ENCODE assay signal across 28 cellular contexts in genomic region chr4:124426279-124426678, GRCh38.
DNase-seq lines count a peak whose midpoint lies in the region; ATAC-seq, FAIRE-seq and TF ChIP-seq lines count a peak whose summit lies in the region.
"Had no signal": no experiment of that assay in that cellular context is flagged by ENCODE, and none has a peak within 500 bp of the region (broad histone marks: within the 10 kb centered on the region; RNA-seq: fewer than 3 reads in every experiment).

No MANE protein-coding gene starts in this region.

- ATAC-seq in GM23338 (peak; percentile 56; the same call in 2 of the 3 replicates), PC-3 (no peak)

- peak; percentile 11 for DNase-seq in GM23338 (ENCODE audit: low spot score)
- no peak for DNase-seq in PC-3
- DNase-seq in bronchial epithelial cell (ENCODE audit: low read depth), result peak; percentile 42
- peak; percentile 15 for DNase-seq in mesendoderm
- no peak for DNase-seq in CD14-positive monocyte (ENCODE audit: low spot score)
- no peak for DNase-seq in Ammon's horn (ENCODE audit: low spot score)
- no peak for DNase-seq in NCI-H526 (lab: John Stamatoyannopoulos, UW)
- DNase-seq: CD8-positive, alpha-beta memory T cell; DMS 273 treated with DMSO at 0.1 percent for 48 hours; DND-41; H7; Kasumi-1; NCI-H1092 treated with DMSO at 0.1 percent for 48 hours; NCI-H1436; NCI-H187; NCI-H2171 treated with DMSO at 0.1 percent for 48 hours; NCI-H345; NCI-H524; NCI-H774; NK-92 treated with Interleukin-12 subunit alpha and Interleukin-12 subunit beta, amount 100 ng/mL, for 24 hours; PC-9; Right ventricle myocardium superior; T-helper 1 cell had no signal

- no peak overlapping the region for H2BK15ac ChIP-seq in mesendoderm (replicated peaks; ENCODE audit: low read depth)

- H2AFZ ChIP-seq in GM23338, result peak overlapping the region; percentile 52
- H2AFZ ChIP-seq in PC-3 (ENCODE audit: low read length), result no peak overlapping the region
- H2AFZ ChIP-seq: PC-9 had no signal

- H2BK120ac ChIP-seq in mesendoderm (ENCODE audit: low read depth, low read length), result no peak overlapping the region

- H3K9me2 ChIP-seq in GM23338 (ENCODE audit: insufficient read depth), result no peaks in the 10 kb centered on the region
- no peaks in the 10 kb centered on the region for H3K9me2 ChIP-seq in PC-3 (replicated peaks; ENCODE audit: low read length)

- H3K4me1 ChIP-seq in GM23338 (ENCODE audit: insufficient read depth), result peaks cover 2% of the 10 kb centered on the region; the same call in 1 of the 2 replicates
- H3K4me1 ChIP-seq in PC-3 (ENCODE audit: insufficient read depth, low read length), result peaks cover 52% of the 10 kb centered on the region
- H3K4me1 ChIP-seq in mesendoderm (ENCODE audit: control insufficient read depth, low read depth, low read length), result no peaks in the 10 kb centered on the region
- H3K4me1 ChIP-seq: SJSA1 had no signal

- H3K27ac ChIP-seq in GM23338 (ENCODE audit: low read depth), result no peak overlapping the region
- H3K27ac ChIP-seq in PC-3 (ENCODE audit: low read length), result peak overlapping the region; percentile 77
- H3K27ac ChIP-seq in mesendoderm (ENCODE audit: low read depth, low read length), result no peak overlapping the region
- H3K27ac ChIP-seq: C4-2B, PC-9, SJSA1 had no signal

- no peak overlapping the region for H3K4me3 ChIP-seq in GM23338
- H3K4me3 ChIP-seq in PC-3 (ENCODE audit: low read length), result no peak overlapping the region
- no peak overlapping the region for H3K4me3 ChIP-seq in bronchial epithelial cell (ENCODE audit: low read depth, low read length)
- no peak overlapping the region for H3K4me3 ChIP-seq in mesendoderm (ENCODE audit: low read length)
- H3K4me3 ChIP-seq: PC-9, SJSA1 had no signal

- no peaks in the 10 kb centered on the region for H3K79me1 ChIP-seq in mesendoderm (ENCODE audit: low read length)

- H3K23ac ChIP-seq in mesendoderm (ENCODE audit: low read length), result no peak overlapping the region

- peaks cover 15% of the 10 kb centered on the region for H3K4me1 Mint-ChIP-seq in GM23338
- H3K4me1 Mint-ChIP-seq in CD14-positive monocyte, result no peaks in the 10 kb centered on the region
- H3K4me1 Mint-ChIP-seq: CD8-positive, alpha-beta memory T cell had no signal

- H3K36me3 ChIP-seq in GM23338 (ENCODE audit: insufficient read depth) (no peaks in the 10 kb centered on the region), PC-3 (ENCODE audit: low read depth, low read length) (no peaks in the 10 kb centered on the region), bronchial epithelial cell (ENCODE audit: control insufficient read depth, insufficient read depth, low read length) (no peaks in the 10 kb centered on the region), mesendoderm (ENCODE audit: control insufficient read depth, insufficient read depth, low read length) (no peaks in the 10 kb centered on the region)
- H3K36me3 ChIP-seq: SJSA1 had no signal

- H3K27ac Mint-ChIP-seq in GM23338 (no peak overlapping the region), CD14-positive monocyte (no peak overlapping the region)
- H3K27ac Mint-ChIP-seq: B cell; CD8-positive, alpha-beta memory T cell had no signal

- H3K36me3 Mint-ChIP-seq in GM23338 (ENCODE audit: low read depth) (no peaks in the 10 kb centered on the region), CD14-positive monocyte (no peaks in the 10 kb centered on the region)
- H3K36me3 Mint-ChIP-seq: CD8-positive, alpha-beta memory T cell had no signal

- no peak overlapping the region for H3K18ac ChIP-seq in mesendoderm (ENCODE audit: low read length)

- H3F3A ChIP-seq in GM23338 (replicated peaks; ENCODE audit: low read depth) (no peaks in the 10 kb centered on the region), PC-3 (ENCODE audit: low read length, unreplicated experiment) (peaks cover 6% of the 10 kb centered on the region)

- POLR2A ChIA-PET in PC-3 (lab: Charles Lee; ENCODE audit: unreplicated experiment), result no interaction called here

- H3K9ac ChIP-seq in PC-3 (ENCODE audit: low read length) (0 out of 2 replicates have a peak overlapping the region, but pooled peaks have one; percentile 8), mesendoderm (ENCODE audit: low read length) (no peak overlapping the region)

- WGBS in mesendoderm (ENCODE audit: extremely low coverage, insufficient coverage, low lambda C conversion rate), result no CpG with 5 or more reads among the region's 1 CpG

- intact Hi-C loops in PC-3 (cut with micrococcal nuclease) (loop anchor here (5.0 kb wide), 1 partner anchor 216 kb away; no protein-coding TSS in a partner anchor), CD14-positive monocyte (cut with micrococcal nuclease) (no loop called here)

- FAIRE-seq in bronchial epithelial cell (lab: Jason Lieb, UNC), result no peak
- FAIRE-seq: GM12892, GM19239 had no signal

- H3K79me2 ChIP-seq in GM23338 (replicated peaks; ENCODE audit: insufficient read depth) (no peaks in the 10 kb centered on the region), PC-3 (ENCODE audit: low read length) (no peaks in the 10 kb centered on the region), mesendoderm (ENCODE audit: control insufficient read depth, insufficient read depth, low read length) (no peaks in the 10 kb centered on the region)

- CTCF ChIA-PET in PC-3 (lab: Charles Lee), result no interaction called here

- BruUV-seq in PC-3 (replicated peaks; lab: Mats Ljungman, UMichigan), result no TSS peak

- no peak overlapping the region for H4K8ac ChIP-seq in mesendoderm (ENCODE audit: low read depth, low read length)

- H3K56ac ChIP-seq in mesendoderm (ENCODE audit: low read length), result no peak overlapping the region

- no peaks in the 10 kb centered on the region for H3K9me3 Mint-ChIP-seq in GM23338
- H3K9me3 Mint-ChIP-seq in CD14-positive monocyte, result peaks cover 0 to 3% (median 1%) of the 10 kb centered on the region in 7 donors

- no peak overlapping the region for H3K4ac ChIP-seq in mesendoderm (ENCODE audit: low read depth, low read length)

- H3K4me2 ChIP-seq in GM23338, result no peak overlapping the region
- no peak overlapping the region for H3K4me2 ChIP-seq in PC-3 (ENCODE audit: low read length)
- no peak overlapping the region for H3K4me2 ChIP-seq in mesendoderm (ENCODE audit: low read length)
- H3K4me2 ChIP-seq: PC-9 had no signal

- no peak overlapping the region for H2AK5ac ChIP-seq in mesendoderm (ENCODE audit: low read length)

- no peak overlapping the region for H4K5ac ChIP-seq in mesendoderm (ENCODE audit: low read length)

- H2BK5ac ChIP-seq in mesendoderm (ENCODE audit: low read length), result no peak overlapping the region

- no peaks in the 10 kb centered on the region for H3K27me3 Mint-ChIP-seq in GM23338 (ENCODE audit: insufficient read depth, low read depth, poor library complexity)
- H3K27me3 Mint-ChIP-seq in CD14-positive monocyte (ENCODE audit: low read depth in 3 of 3), result peaks cover 0 to 5% (median 1%) of the 10 kb centered on the region in 3 donors
- H3K27me3 Mint-ChIP-seq: B cell; CD8-positive, alpha-beta memory T cell had no signal

- H3K27me3 ChIP-seq in GM23338 (ENCODE audit: insufficient read depth) (no peaks in the 10 kb centered on the region), PC-3 (ENCODE audit: low read length) (no peaks in the 10 kb centered on the region), bronchial epithelial cell (ENCODE audit: control insufficient read depth, insufficient read depth, low read length) (no peaks in the 10 kb centered on the region), mesendoderm (ENCODE audit: insufficient read depth, low read length, poor library complexity) (no peaks in the 10 kb centered on the region)
- H3K27me3 ChIP-seq: SJSA1 had no signal

- H4K20me1 ChIP-seq in GM23338 (replicated peaks; ENCODE audit: insufficient read depth) (no peaks in the 10 kb centered on the region), PC-3 (ENCODE audit: low read length) (no peaks in the 10 kb centered on the region)

- no peak overlapping the region for H3K4me3 Mint-ChIP-seq in GM23338
- no peak overlapping the region for H3K4me3 Mint-ChIP-seq in CD14-positive monocyte
- H3K4me3 Mint-ChIP-seq: B cell; CD8-positive, alpha-beta memory T cell had no signal

- TF ChIP-seq CTCF in GM23338 (conservative IDR thresholded peaks at IDR 0.05; ENCODE audit: low read depth in 2 of 2) (no peak), PC-3 (conservative IDR thresholded peaks at IDR 0.05; ENCODE audit: low read depth, low read length) (no peak), bronchial epithelial cell (IDR thresholded peaks at IDR 0.05; ENCODE audit: insufficient read depth, low read length, severe bottlenecking) (no peak), CD14-positive monocyte (IDR thresholded peaks at IDR 0.05) (no peak)

- H3K9me3 ChIP-seq in PC-3 (ENCODE audit: low read length), result no peaks in the 10 kb centered on the region
- H3K9me3 ChIP-seq: SJSA1 had no signal

TF ChIP-seq in GM23338, 12 proteins besides CTCF, POLR2A, EP300 and RAD21 (continues in another document):
- TF ChIP-seq JUNB (IDR thresholded peaks at IDR 0.05; ENCODE audit: unreplicated experiment), result no peak

Comparison
In these comparisons a context has a peak if more than half of its experiments do, and no peak if none do; other contexts are left out.
1. DNase-seq: peak in GM23338 (single experiment), bronchial epithelial cell (single experiment) and mesendoderm (single experiment); none in PC-3 (single experiment), CD14-positive monocyte (single experiment), Ammon's horn (single experiment) and NCI-H526 (0 of 2).